ENCODE assay signal across 8 cellular contexts in genomic region chr7:11830582-11831382, GRCh38. TPM values are rescaled to one million over a fixed set of nuclear protein-coding genes. Genes with fewer than 3 reads are reported as not detected.
DNase-seq lines count a peak whose midpoint lies in the region; ATAC-seq and TF ChIP-seq lines count a peak whose summit lies in the region.

No MANE protein-coding gene starts in this region.

- ATAC-seq in left lobe of liver = peak; percentile 63
- no peak for ATAC-seq in HG03565 (IDR thresholded peaks at IDR 0.05; ENCODE audit: unreplicated experiment)

- peak overlapping the region; percentile 59 for H3K4me3 ChIP-seq in astrocyte of the cerebellum (ENCODE audit: low read depth, low read length)

- DNase-seq in NCI-H1417 (lab: John Stamatoyannopoulos, UW) = peak; percentile 18 to 74 (median 50)
- DNase-seq in NCI-H1417 treated with DMSO at 0.1 percent for 48 hours (lab: John Stamatoyannopoulos, UW) = no peak
- no peak for DNase-seq in astrocyte of the cerebellum (ENCODE audit: low read depth)
- no peak for DNase-seq in left lobe of liver (ENCODE audit: low spot score)
- no peak for DNase-seq in GDM1 (lab: John Stamatoyannopoulos, UW)
- DNase-seq in germinal center (ENCODE audit: low spot score) = no peak

- no peak for TF ChIP-seq CTCF in astrocyte of the cerebellum (IDR thresholded peaks at IDR 0.05; ENCODE audit: low read depth, low read length, missing control alignments)

- H3K27ac ChIP-seq in temporal lobe (ENCODE audit: low read depth, low read length) = peak overlapping the region; percentile 4

- in situ Hi-C loops in astrocyte of the cerebellum (cut with HindIII; ENCODE audit: low sequenced_read_pairs) = no loop called here

RNA-seq across cellular contexts. Expression of gene THSD7A, which starts 1.2 kb away (rescaled TPM):
- total RNA-seq in left lobe of liver = 1.6 TPM
- total RNA-seq in temporal lobe = 30.5 TPM

Comparison
In these comparisons a context has a peak if more than half of its experiments do, and no peak if none do; other contexts are left out.
1. DNase-seq: peak in NCI-H1417 (3 of 3); none in NCI-H1417 treated with DMSO at 0.1 percent for 48 hours (single experiment), astrocyte of the cerebellum (single experiment), left lobe of liver (single experiment), GDM1 (single experiment) and germinal center (single experiment).
2. RNA of gene THSD7A, which starts 1.2 kb away (total RNA-seq): 30.5 TPM in temporal lobe (single experiment); 1.6 TPM in left lobe of liver (single experiment); every median in the first group is over 10 times any median in the second.